In genomic region chr2:74670263-74670662, GRCh38 we compare ENCODE assay signal across 27 cellular contexts. TPM values are rescaled to one million over a fixed set of nuclear protein-coding genes. Genes with fewer than 3 reads are reported as not detected.
"Had no signal": no experiment of that assay in that cellular context is flagged by ENCODE, and none has a peak within 500 bp of the region (broad histone marks: within the 10 kb centered on the region; RNA-seq: fewer than 3 reads in every experiment).

No MANE protein-coding gene starts in this region.

- H3K4me1 ChIP-seq: esophagus squamous epithelium, gastrocnemius medialis, left lung, lower lobe of right lung had no signal

- H3K9me3 ChIP-seq: esophagus squamous epithelium, gastrocnemius medialis, heart right ventricle, left lung, lower lobe of right lung, mucosa of descending colon had no signal

- FAIRE-seq: colon, endothelial cell of umbilical vein, islet of Langerhans, keratinocyte had no signal

- H3K27me3 ChIP-seq: dorsolateral prefrontal cortex, esophagus squamous epithelium, gastrocnemius medialis, heart right ventricle, left lung had no signal

- ATAC-seq: gastrocnemius medialis, left lung, left ventricle myocardium superior, lower lobe of right lung, mucosa of descending colon had no signal

- H3K4me3 ChIP-seq: coronary artery, dorsolateral prefrontal cortex, esophagus squamous epithelium, gastrocnemius medialis, heart right ventricle, left lung, lower lobe of right lung, mucosa of descending colon had no signal

- H3K27ac ChIP-seq: coronary artery, dorsolateral prefrontal cortex, esophagus squamous epithelium, gastrocnemius medialis, heart right ventricle, left lung, lower lobe of right lung had no signal

- DNase-seq: dermis blood vessel endothelial cell; dorsolateral prefrontal cortex; effector CD4-positive, alpha-beta T cell; effector memory CD4-positive, alpha-beta T cell; esophagus squamous epithelium; foreskin fibroblast; foreskin melanocyte; gastrocnemius medialis; glutamatergic neuron; head of caudate nucleus; heart right ventricle; hippocampal formation; left cardiac atrium; left lung; left ventricle myocardium superior; lower lobe of right lung; mesenchymal stem cell; mucosa of descending colon; naive B cell had no signal

RNA-seq across cellular contexts. Expression of gene M1AP, which starts 22.1 kb away (rescaled TPM):
- total RNA-seq: dermis blood vessel endothelial cell, endothelial cell of umbilical vein, glomerular endothelial cell, left ventricle myocardium superior, lung microvascular endothelial cell, myocyte had no signal
